In genomic region chr1:67632356-67632755, GRCh38 we compare ENCODE assay signal across 1 cellular context.
TF ChIP-seq lines count a peak whose summit lies in the region.

No MANE protein-coding gene starts in this region.

TF ChIP-seq in HepG2, 621 proteins besides CTCF, POLR2A, EP300 and RAD21 (continued from another document):
- TF ChIP-seq HMGXB4 (CRISPR knock-in tag; IDR thresholded peaks at IDR 0.05; ENCODE audit: borderline replicate concordance in 1 of 2, low read depth in 1 of 2), result no peak
- TF ChIP-seq TGIF2 (CRISPR knock-in tag; IDR thresholded peaks at IDR 0.05), result no peak
- no peak for TF ChIP-seq ZC3H4 (CRISPR knock-in tag; IDR thresholded peaks at IDR 0.05; ENCODE audit: borderline replicate concordance)
